2 cellular contexts compared by ENCODE assay signal in the genomic region with DNA sequence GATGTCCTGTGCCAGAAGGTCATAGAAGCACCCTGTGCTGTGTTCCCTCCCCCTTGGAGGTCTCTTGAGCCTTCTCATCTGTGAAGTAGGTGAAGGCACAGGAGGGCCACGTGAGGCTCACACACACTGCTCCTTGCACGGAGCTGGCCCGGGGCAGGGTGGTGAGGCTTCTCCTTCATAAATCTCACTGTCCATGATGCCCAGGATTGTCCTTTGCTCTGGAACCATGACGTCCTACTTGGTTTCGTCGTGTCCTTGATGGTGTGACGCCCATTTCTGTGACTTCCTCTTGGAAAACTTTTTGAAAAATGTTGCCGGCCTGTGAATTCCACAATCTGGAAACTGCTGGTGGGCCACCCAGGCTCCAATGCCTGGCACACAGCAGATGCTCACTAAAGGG.
TF ChIP-seq lines count a peak whose summit lies in the region.

No MANE protein-coding gene starts in this region.

TF ChIP-seq in GM23338, 12 proteins besides CTCF, POLR2A, EP300 and RAD21 (continued from another document and continues in another):
- TF ChIP-seq, protein P1, sequence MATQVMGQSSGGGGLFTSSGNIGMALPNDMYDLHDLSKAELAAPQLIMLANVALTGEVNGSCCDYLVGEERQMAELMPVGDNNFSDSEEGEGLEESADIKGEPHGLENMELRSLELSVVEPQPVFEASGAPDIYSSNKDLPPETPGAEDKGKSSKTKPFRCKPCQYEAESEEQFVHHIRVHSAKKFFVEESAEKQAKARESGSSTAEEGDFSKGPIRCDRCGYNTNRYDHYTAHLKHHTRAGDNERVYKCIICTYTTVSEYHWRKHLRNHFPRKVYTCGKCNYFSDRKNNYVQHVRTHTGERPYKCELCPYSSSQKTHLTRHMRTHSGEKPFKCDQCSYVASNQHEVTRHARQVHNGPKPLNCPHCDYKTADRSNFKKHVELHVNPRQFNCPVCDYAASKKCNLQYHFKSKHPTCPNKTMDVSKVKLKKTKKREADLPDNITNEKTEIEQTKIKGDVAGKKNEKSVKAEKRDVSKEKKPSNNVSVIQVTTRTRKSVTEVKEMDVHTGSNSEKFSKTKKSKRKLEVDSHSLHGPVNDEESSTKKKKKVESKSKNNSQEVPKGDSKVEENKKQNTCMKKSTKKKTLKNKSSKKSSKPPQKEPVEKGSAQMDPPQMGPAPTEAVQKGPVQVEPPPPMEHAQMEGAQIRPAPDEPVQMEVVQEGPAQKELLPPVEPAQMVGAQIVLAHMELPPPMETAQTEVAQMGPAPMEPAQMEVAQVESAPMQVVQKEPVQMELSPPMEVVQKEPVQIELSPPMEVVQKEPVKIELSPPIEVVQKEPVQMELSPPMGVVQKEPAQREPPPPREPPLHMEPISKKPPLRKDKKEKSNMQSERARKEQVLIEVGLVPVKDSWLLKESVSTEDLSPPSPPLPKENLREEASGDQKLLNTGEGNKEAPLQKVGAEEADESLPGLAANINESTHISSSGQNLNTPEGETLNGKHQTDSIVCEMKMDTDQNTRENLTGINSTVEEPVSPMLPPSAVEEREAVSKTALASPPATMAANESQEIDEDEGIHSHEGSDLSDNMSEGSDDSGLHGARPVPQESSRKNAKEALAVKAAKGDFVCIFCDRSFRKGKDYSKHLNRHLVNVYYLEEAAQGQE (IDR thresholded peaks at IDR 0.05; ENCODE audit: unreplicated experiment) = no peak
- TF ChIP-seq POLR2AphosphoS5 (IDR thresholded peaks at IDR 0.05; ENCODE audit: low read depth) = no peak
- TF ChIP-seq JUNB (IDR thresholded peaks at IDR 0.05; ENCODE audit: unreplicated experiment) = no peak
- TF ChIP-seq, protein P2, sequence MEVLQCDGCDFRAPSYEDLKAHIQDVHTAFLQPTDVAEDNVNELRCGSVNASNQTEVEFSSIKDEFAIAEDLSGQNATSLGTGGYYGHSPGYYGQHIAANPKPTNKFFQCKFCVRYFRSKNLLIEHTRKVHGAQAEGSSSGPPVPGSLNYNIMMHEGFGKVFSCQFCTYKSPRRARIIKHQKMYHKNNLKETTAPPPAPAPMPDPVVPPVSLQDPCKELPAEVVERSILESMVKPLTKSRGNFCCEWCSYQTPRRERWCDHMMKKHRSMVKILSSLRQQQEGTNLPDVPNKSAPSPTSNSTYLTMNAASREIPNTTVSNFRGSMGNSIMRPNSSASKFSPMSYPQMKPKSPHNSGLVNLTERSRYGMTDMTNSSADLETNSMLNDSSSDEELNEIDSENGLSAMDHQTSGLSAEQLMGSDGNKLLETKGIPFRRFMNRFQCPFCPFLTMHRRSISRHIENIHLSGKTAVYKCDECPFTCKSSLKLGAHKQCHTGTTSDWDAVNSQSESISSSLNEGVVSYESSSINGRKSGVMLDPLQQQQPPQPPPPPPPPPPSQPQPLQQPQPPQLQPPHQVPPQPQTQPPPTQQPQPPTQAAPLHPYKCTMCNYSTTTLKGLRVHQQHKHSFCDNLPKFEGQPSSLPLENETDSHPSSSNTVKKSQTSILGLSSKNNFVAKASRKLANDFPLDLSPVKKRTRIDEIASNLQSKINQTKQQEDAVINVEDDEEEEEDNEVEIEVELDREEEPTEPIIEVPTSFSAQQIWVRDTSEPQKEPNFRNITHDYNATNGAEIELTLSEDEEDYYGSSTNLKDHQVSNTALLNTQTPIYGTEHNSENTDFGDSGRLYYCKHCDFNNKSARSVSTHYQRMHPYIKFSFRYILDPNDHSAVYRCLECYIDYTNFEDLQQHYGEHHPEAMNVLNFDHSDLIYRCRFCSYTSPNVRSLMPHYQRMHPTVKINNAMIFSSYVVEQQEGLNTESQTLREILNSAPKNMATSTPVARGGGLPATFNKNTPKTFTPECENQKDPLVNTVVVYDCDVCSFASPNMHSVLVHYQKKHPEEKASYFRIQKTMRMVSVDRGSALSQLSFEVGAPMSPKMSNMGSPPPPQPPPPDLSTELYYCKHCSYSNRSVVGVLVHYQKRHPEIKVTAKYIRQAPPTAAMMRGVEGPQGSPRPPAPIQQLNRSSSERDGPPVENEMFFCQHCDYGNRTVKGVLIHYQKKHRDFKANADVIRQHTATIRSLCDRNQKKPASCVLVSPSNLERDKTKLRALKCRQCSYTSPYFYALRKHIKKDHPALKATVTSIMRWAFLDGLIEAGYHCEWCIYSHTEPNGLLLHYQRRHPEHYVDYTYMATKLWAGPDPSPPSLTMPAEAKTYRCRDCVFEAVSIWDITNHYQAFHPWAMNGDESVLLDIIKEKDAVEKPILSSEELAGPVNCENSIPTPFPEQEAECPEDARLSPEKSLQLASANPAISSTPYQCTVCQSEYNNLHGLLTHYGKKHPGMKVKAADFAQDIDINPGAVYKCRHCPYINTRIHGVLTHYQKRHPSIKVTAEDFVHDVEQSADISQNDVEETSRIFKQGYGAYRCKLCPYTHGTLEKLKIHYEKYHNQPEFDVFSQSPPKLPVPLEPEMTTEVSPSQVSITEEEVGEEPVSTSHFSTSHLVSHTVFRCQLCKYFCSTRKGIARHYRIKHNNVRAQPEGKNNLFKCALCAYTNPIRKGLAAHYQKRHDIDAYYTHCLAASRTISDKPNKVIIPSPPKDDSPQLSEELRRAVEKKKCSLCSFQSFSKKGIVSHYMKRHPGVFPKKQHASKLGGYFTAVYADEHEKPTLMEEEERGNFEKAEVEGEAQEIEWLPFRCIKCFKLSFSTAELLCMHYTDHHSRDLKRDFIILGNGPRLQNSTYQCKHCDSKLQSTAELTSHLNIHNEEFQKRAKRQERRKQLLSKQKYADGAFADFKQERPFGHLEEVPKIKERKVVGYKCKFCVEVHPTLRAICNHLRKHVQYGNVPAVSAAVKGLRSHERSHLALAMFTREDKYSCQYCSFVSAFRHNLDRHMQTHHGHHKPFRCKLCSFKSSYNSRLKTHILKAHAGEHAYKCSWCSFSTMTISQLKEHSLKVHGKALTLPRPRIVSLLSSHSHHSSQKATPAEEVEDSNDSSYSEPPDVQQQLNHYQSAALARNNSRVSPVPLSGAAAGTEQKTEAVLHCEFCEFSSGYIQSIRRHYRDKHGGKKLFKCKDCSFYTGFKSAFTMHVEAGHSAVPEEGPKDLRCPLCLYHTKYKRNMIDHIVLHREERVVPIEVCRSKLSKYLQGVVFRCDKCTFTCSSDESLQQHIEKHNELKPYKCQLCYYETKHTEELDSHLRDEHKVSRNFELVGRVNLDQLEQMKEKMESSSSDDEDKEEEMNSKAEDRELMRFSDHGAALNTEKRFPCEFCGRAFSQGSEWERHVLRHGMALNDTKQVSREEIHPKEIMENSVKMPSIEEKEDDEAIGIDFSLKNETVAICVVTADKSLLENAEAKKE (CRISPR knock-in tag; IDR thresholded peaks at IDR 0.05) = no peak
- no peak for TF ChIP-seq STAT1 (IDR thresholded peaks at IDR 0.05; ENCODE audit: unreplicated experiment)
- TF ChIP-seq NANOG (IDR thresholded peaks at IDR 0.05; ENCODE audit: borderline replicate concordance) = no peak
- TF ChIP-seq, protein P3, sequence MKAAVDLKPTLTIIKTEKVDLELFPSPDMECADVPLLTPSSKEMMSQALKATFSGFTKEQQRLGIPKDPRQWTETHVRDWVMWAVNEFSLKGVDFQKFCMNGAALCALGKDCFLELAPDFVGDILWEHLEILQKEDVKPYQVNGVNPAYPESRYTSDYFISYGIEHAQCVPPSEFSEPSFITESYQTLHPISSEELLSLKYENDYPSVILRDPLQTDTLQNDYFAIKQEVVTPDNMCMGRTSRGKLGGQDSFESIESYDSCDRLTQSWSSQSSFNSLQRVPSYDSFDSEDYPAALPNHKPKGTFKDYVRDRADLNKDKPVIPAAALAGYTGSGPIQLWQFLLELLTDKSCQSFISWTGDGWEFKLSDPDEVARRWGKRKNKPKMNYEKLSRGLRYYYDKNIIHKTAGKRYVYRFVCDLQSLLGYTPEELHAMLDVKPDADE (IDR thresholded peaks at IDR 0.05) = no peak
- TF ChIP-seq ZNF331 (CRISPR knock-in tag; IDR thresholded peaks at IDR 0.05; ENCODE audit: low read depth) = no peak
- TF ChIP-seq CREB1 (CRISPR knock-in tag; IDR thresholded peaks at IDR 0.05; ENCODE audit: low read depth) = no peak
- no peak for TF ChIP-seq EZH2 (IDR thresholded peaks at IDR 0.05; ENCODE audit: low read depth, unreplicated experiment)

TF ChIP-seq in K562, 482 proteins besides CTCF, POLR2A, EP300 and RAD21 (continued from another document):
- TF ChIP-seq, protein P4, sequence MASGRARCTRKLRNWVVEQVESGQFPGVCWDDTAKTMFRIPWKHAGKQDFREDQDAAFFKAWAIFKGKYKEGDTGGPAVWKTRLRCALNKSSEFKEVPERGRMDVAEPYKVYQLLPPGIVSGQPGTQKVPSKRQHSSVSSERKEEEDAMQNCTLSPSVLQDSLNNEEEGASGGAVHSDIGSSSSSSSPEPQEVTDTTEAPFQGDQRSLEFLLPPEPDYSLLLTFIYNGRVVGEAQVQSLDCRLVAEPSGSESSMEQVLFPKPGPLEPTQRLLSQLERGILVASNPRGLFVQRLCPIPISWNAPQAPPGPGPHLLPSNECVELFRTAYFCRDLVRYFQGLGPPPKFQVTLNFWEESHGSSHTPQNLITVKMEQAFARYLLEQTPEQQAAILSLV (tag; IDR thresholded peaks at IDR 0.05) = no peak
- peak; percentile 29; the same call in 1 of the 2 replicates for TF ChIP-seq POLR2AphosphoS2 (IDR thresholded peaks at IDR 0.05; ENCODE audit: low read length)
